ENCODE assay signal across 10 cellular contexts in the genomic region with DNA sequence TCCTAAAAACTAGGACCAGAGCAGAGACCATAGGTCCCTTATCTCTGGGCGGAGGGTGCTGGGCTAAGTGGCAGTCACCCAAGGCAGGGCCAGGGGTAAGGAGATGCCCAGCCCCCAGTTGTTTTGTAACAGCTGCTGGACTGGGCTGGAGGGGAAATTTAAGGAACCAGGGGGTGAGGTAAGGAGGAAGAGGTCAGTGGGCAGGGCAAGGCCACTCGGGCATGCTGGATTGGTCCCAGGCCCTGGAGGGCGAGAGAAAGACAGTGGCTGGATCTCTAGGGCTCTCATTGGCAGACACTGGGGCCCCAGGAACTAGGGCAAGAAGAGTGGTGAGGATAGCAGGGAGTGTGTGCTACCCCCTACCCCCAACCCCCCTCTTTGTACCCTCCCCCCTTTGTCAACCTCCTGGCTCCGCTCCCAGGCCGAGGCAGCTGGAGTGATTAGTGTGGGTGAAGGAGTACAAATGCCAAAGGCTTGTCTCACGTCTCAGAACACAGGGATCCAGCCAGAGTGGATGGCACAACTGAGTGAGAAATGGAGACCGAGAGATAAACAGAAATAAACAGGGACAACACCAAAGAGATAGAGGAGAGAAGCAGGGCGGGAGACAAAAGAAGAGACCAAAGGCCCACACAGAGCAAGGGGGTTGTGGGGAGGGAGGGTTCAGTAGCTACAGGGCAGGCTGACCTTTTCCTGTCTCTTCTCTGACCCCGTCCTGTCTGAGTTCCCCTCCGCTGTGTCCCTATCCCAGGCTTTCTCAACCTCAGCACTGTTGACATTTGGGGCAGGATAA. TPM values are rescaled to one million over a fixed set of nuclear protein-coding genes. Genes with fewer than 3 reads are reported as not detected.
DNase-seq lines count a peak whose midpoint lies in the region; ATAC-seq lines count a peak whose summit lies in the region.
"Had no signal": no experiment of that assay in that cellular context is flagged by ENCODE, and none has a peak within 500 bp of the region (broad histone marks: within the 10 kb centered on the region; RNA-seq: fewer than 3 reads in every experiment).

No MANE protein-coding gene starts in this region.

- no peak for ATAC-seq in HG02981 (IDR thresholded peaks at IDR 0.05; ENCODE audit: unreplicated experiment)
- ATAC-seq in GM18873 (IDR thresholded peaks at IDR 0.05; ENCODE audit: low FRiP score, unreplicated experiment), result no peak
- ATAC-seq: foreskin keratinocyte had no signal

- H3K27me3 ChIP-seq in HUES48 (ENCODE audit: control insufficient read depth, insufficient read depth, low read length) (no peaks in the 10 kb centered on the region), skeletal muscle satellite cell (ENCODE audit: control insufficient read depth, insufficient read depth, low read length) (no peaks in the 10 kb centered on the region)
- H3K27me3 ChIP-seq: foreskin keratinocyte, SJSA1 had no signal

- no peak overlapping the region for H3K4me3 ChIP-seq in HUES48 (ENCODE audit: low read depth, low read length)
- H3K4me3 ChIP-seq in skeletal muscle satellite cell (ENCODE audit: low read length), result peak overlapping the region; percentile 54
- H3K4me3 ChIP-seq: SJSA1 had no signal

- H3K9ac ChIP-seq in HUES48 (ENCODE audit: low read depth, low read length), result no peak overlapping the region
- peak overlapping the region; percentile 70 for H3K9ac ChIP-seq in skeletal muscle satellite cell (ENCODE audit: low read depth, low read length)

- peak overlapping the region; percentile 5 for H3K27ac ChIP-seq in HUES48 (ENCODE audit: low read depth, low read length)
- H3K27ac ChIP-seq: foreskin keratinocyte, SJSA1 had no signal

- H3K9me3 ChIP-seq in HUES48 (ENCODE audit: control insufficient read depth, insufficient read depth, low read length), result no peaks in the 10 kb centered on the region
- no peaks in the 10 kb centered on the region for H3K9me3 ChIP-seq in skeletal muscle satellite cell (replicated peaks; ENCODE audit: low read length)
- H3K9me3 ChIP-seq: SJSA1 had no signal

- DNase-seq in amniotic epithelial cell (ENCODE audit: low read depth) (peak; percentile 93), inferior parietal cortex (ENCODE audit: extremely low spot score) (peak; percentile 31), 8988T (no peak)
- no peak for DNase-seq in activated CD4-positive, alpha-beta T cell treated with anti-CD3 and anti-CD28 coated beads, Interleukin-2, amount 50 U/mL, for 4 hours

- no peaks in the 10 kb centered on the region for H3K36me3 ChIP-seq in HUES48 (ENCODE audit: control insufficient read depth, insufficient read depth, low read length)
- H3K36me3 ChIP-seq in skeletal muscle satellite cell (ENCODE audit: insufficient read depth, low read length), result no peaks in the 10 kb centered on the region
- H3K36me3 ChIP-seq: SJSA1 had no signal

- H3K4me2 ChIP-seq in skeletal muscle satellite cell (ENCODE audit: low read length), result peak overlapping the region; percentile 80

- H3K4me1 ChIP-seq in HUES48 (ENCODE audit: control insufficient read depth, insufficient read depth, low read length) (0 out of 2 replicates have a peak, but pooled peaks cover 3% of the 10 kb centered on the region), skeletal muscle satellite cell (ENCODE audit: control insufficient read depth, insufficient read depth, low read length) (peaks cover 43% of the 10 kb centered on the region)
- H3K4me1 ChIP-seq: foreskin keratinocyte, SJSA1 had no signal

RNA-seq across cellular contexts. Expression of a gene that starts 20.5 kb away (rescaled TPM):
- 89.2 and 104 TPM in 2 replicates for total RNA-seq in skeletal muscle satellite cell (2012; rRNA removed)

RNA-seq across cellular contexts. Expression of a gene that starts 47.8 kb away (rescaled TPM):
- total RNA-seq in skeletal muscle satellite cell (2012; rRNA removed), result 94.8 and 187 TPM in 2 replicates

RNA-seq across cellular contexts. Expression of a gene that starts 54.5 kb away (rescaled TPM):
- 78.2 and 95.8 TPM in 2 replicates for total RNA-seq in skeletal muscle satellite cell (2012; rRNA removed)

Comparison
In these comparisons a context has a peak if more than half of its experiments do, and no peak if none do; other contexts are left out.
1. DNase-seq: peak in amniotic epithelial cell (single experiment) and inferior parietal cortex (single experiment); none in 8988T (single experiment) and activated CD4-positive, alpha-beta T cell treated with anti-CD3 and anti-CD28 coated beads, Interleukin-2, amount 50 U/mL, for 4 hours (0 of 2).